In genomic region chr2:164781394-164781793, GRCh38 we compare ENCODE assay signal across 32 cellular contexts.
DNase-seq lines count a peak whose midpoint lies in the region; ATAC-seq and TF ChIP-seq lines count a peak whose summit lies in the region.
"Had no signal": no experiment of that assay in that cellular context is flagged by ENCODE, and none has a peak within 500 bp of the region (broad histone marks: within the 10 kb centered on the region; RNA-seq: fewer than 3 reads in every experiment).

No MANE protein-coding gene starts in this region.

- no peaks in the 10 kb centered on the region for H3K36me3 Mint-ChIP-seq in CD14-positive monocyte

- H3K9me3 ChIP-seq in heart right ventricle (no peaks in the 10 kb centered on the region), right cardiac atrium (ENCODE audit: control insufficient read depth, low read length) (no peaks in the 10 kb centered on the region), mucosa of descending colon (no peaks in the 10 kb centered on the region)
- H3K9me3 ChIP-seq: spleen, transverse colon had no signal

- H3K4me3 ChIP-seq in heart right ventricle: no peak overlapping the region
- H3K4me3 ChIP-seq in right cardiac atrium (ENCODE audit: low read length): no peak overlapping the region
- no peak overlapping the region for H3K4me3 ChIP-seq in mucosa of descending colon
- H3K4me3 ChIP-seq: spleen, transverse colon had no signal

- H3K27me3 ChIP-seq in heart right ventricle (no peaks in the 10 kb centered on the region), right cardiac atrium (ENCODE audit: control insufficient read depth, insufficient read depth) (no peaks in the 10 kb centered on the region), foreskin keratinocyte (no peaks in the 10 kb centered on the region)
- H3K27me3 ChIP-seq: spleen, transverse colon had no signal

- H3K36me3 ChIP-seq in heart right ventricle (no peaks in the 10 kb centered on the region), mucosa of descending colon (ENCODE audit: low read depth) (no peaks in the 10 kb centered on the region)
- H3K36me3 ChIP-seq: spleen, transverse colon had no signal

- no peak overlapping the region for H3K4me3 Mint-ChIP-seq in CD14-positive monocyte
- H3K4me3 Mint-ChIP-seq: H9; neural crest cell; stimulated activated naive CD8-positive, alpha-beta T cell treated with anti-CD3 and anti-CD28 coated beads, Interleukin-15, amount 100 ng/mL, for 72 hours; T-helper 2 cell treated with Interferon-gamma antibody and Interleukin-4, amounts not matched to agents 5 μg/mL and 100 μg/mL, for 36 hours had no signal

- H3K27me3 Mint-ChIP-seq in CD14-positive monocyte (ENCODE audit: low read depth in 3 of 3): no peaks in the 10 kb centered on the region
- H3K27me3 Mint-ChIP-seq: stimulated activated naive CD8-positive, alpha-beta T cell treated with anti-CD3 and anti-CD28 coated beads, Interleukin-15, amount 100 ng/mL, for 72 hours had no signal

- DNase-seq in heart right ventricle: no peak
- DNase-seq in right cardiac atrium: no peak
- DNase-seq in foreskin keratinocyte: no peak
- DNase-seq in mucosa of descending colon: no peak
- no peak for DNase-seq in anterior cingulate cortex (lab: John Stamatoyannopoulos, UW)
- no peak for DNase-seq in CD14-positive monocyte (ENCODE audit: low spot score)
- DNase-seq in NCI-H446 (lab: John Stamatoyannopoulos, UW): no peak
- no peak for DNase-seq in NCI-H128 (lab: John Stamatoyannopoulos, UW; ENCODE audit: unreplicated experiment)
- DNase-seq: activated CD4-positive, alpha-beta T cell treated with anti-CD3 and anti-CD28 coated beads, Interleukin-2, amount 50 U/mL, for 48 hours; activated CD4-positive, CD25-positive, alpha-beta regulatory T cell treated with anti-CD3 and anti-CD28 coated beads, Interleukin-2, amount 50 U/mL, for 72 hours; activated naive CD4-positive, alpha-beta T cell treated with Interleukin-2 at 50 U/mL for 16 hours; Calu3; DMS79; H9; KG1; kidney; mammary epithelial cell; NCI-H1092 treated with DMSO at 0.1 percent for 48 hours; NCI-H1930; NCI-H526; NK-92 treated with Interleukin-12 subunit alpha and Interleukin-12 subunit beta, amount 100 ng/mL, for 24 hours; spleen; stimulated activated CD4-positive, alpha-beta T cell treated with anti-CD3 and anti-CD28 coated beads, Interleukin-2, amount 100 ng/mL, for 24 hours; stimulated activated CD8-positive, alpha-beta memory T cell treated with anti-CD3 and anti-CD28 coated beads, Interleukin-4, amount 100 ng/mL, for 48 hours; stimulated activated naive CD8-positive, alpha-beta T cell treated with anti-CD3 and anti-CD28 coated beads, Interleukin-15, amount 100 ng/mL, for 72 hours; transverse colon had no signal

- WGBS in heart right ventricle, 2 donors: 52 to 72% methylated on average over 1 of the region's 1 CpG
- WGBS in right cardiac atrium: 51% methylated on average over 1 of the region's 1 CpG

- H3K9me3 Mint-ChIP-seq in CD14-positive monocyte: no peaks in the 10 kb centered on the region
- H3K9me3 Mint-ChIP-seq: H9; neural crest cell; stimulated activated naive CD8-positive, alpha-beta T cell treated with anti-CD3 and anti-CD28 coated beads, Interleukin-15, amount 100 ng/mL, for 72 hours; T-helper 2 cell treated with Interferon-gamma antibody and Interleukin-4, amounts not matched to agents 5 μg/mL and 100 μg/mL, for 36 hours had no signal

- H3K27ac Mint-ChIP-seq in CD14-positive monocyte: no peak overlapping the region
- H3K27ac Mint-ChIP-seq: H9; stimulated activated naive CD8-positive, alpha-beta T cell treated with anti-CD3 and anti-CD28 coated beads, Interleukin-15, amount 100 ng/mL, for 72 hours; T-helper 2 cell treated with Interferon-gamma antibody and Interleukin-4, amounts not matched to agents 5 μg/mL and 100 μg/mL, for 36 hours had no signal

- intact Hi-C loops in heart right ventricle (cut with DNase I) (loop anchor here in 3 of 10 donors (5.0 kb wide), 2 partner anchors 56 to 61 kb away; partner anchors contain the start of gene COBLL1 (in 1 of the 3)), right cardiac atrium (cut with DNase I) (no loop called here), mucosa of descending colon (cut with DNase I, micrococcal nuclease) (no loop called here), CD14-positive monocyte (cut with micrococcal nuclease) (no loop called here)

- ATAC-seq in heart right ventricle (no peak), right cardiac atrium (no peak), foreskin keratinocyte (no peak), mucosa of descending colon (peak; percentile 42)
- ATAC-seq: Right ventricle myocardium inferior; stimulated activated naive CD8-positive, alpha-beta T cell treated with anti-CD3 and anti-CD28 coated beads, Interleukin-15, amount 100 ng/mL, for 72 hours had no signal

- H3K4me1 Mint-ChIP-seq in CD14-positive monocyte: peaks cover 8% of the 10 kb centered on the region
- H3K4me1 Mint-ChIP-seq: neural crest cell; stimulated activated naive CD8-positive, alpha-beta T cell treated with anti-CD3 and anti-CD28 coated beads, Interleukin-15, amount 100 ng/mL, for 72 hours had no signal

- no peak for TF ChIP-seq CTCF in heart right ventricle (IDR thresholded peaks at IDR 0.05)
- TF ChIP-seq CTCF in foreskin keratinocyte (conservative IDR thresholded peaks at IDR 0.05): no peak
- no peak for TF ChIP-seq CTCF in mucosa of descending colon (IDR thresholded peaks at IDR 0.05)
- no peak for TF ChIP-seq CTCF in CD14-positive monocyte (IDR thresholded peaks at IDR 0.05)

- H3K4me1 ChIP-seq in heart right ventricle (peaks cover 19 to 93% (median 66%) of the 10 kb centered on the region in 9 donors), right cardiac atrium (ENCODE audit: control insufficient read depth, insufficient read depth, low read length) (peaks cover 3% of the 10 kb centered on the region), foreskin keratinocyte (peaks cover 5% of the 10 kb centered on the region), mucosa of descending colon (ENCODE audit: low read depth) (peaks cover 7% of the 10 kb centered on the region)
- H3K4me1 ChIP-seq: parathyroid adenoma had no signal

- H3K27ac ChIP-seq in heart right ventricle (peak overlapping the region in 8 of 10 donors; percentile 20 to 85 (median 68)), right cardiac atrium (ENCODE audit: low read length) (no peak overlapping the region), foreskin keratinocyte (peak overlapping the region; percentile 12)
- H3K27ac ChIP-seq: C4-2B, epithelial cell of prostate, parathyroid adenoma, spleen, transverse colon had no signal
